ENCODE assay signal across 2 cellular contexts in genomic region chr1:201060586-201060985, GRCh38.
TF ChIP-seq lines count a peak whose summit lies in the region.

No MANE protein-coding gene starts in this region.

TF ChIP-seq in HCT116, 20 proteins besides CTCF, POLR2A, EP300 and RAD21:
- TF ChIP-seq SIN3A (IDR thresholded peaks at IDR 0.05; ENCODE audit: low read depth) (no peak), TCF7L2 (IDR thresholded peaks at IDR 0.05; ENCODE audit: borderline replicate concordance, extremely low read depth, insufficient read depth, insufficient read length) (no peak), POLR2AphosphoS5 (IDR thresholded peaks at IDR 0.05; ENCODE audit: low read depth, low read length) (no peak), SP1 (IDR thresholded peaks at IDR 0.05; ENCODE audit: low read depth) (no peak), FOSL1 (IDR thresholded peaks at IDR 0.05; ENCODE audit: low read depth) (no peak), ZNF274 (IDR thresholded peaks at IDR 0.05; ENCODE audit: low read depth, low read length) (no peak), EZH2 (IDR thresholded peaks at IDR 0.05) (no peak), EZH2phosphoT487 (IDR thresholded peaks at IDR 0.05; ENCODE audit: borderline replicate concordance) (no peak), SRF (IDR thresholded peaks at IDR 0.05; ENCODE audit: low read depth) (no peak)
TF ChIP-seq in HCT116: peak in this region for 0.

TF ChIP-seq in H1, 55 proteins besides CTCF, POLR2A, EP300 and RAD21:
- TF ChIP-seq KDM4A (IDR thresholded peaks at IDR 0.05; ENCODE audit: low read depth, low read length, severe bottlenecking) (no peak), ATF2 (IDR thresholded peaks at IDR 0.05; ENCODE audit: low read length) (no peak), JUND (IDR thresholded peaks at IDR 0.05; ENCODE audit: low read length) (no peak), YY1 (IDR thresholded peaks at IDR 0.05; ENCODE audit: low read depth, low read length) (no peak), E2F6 (IDR thresholded peaks at IDR 0.05) (no peak), RFX5 (IDR thresholded peaks at IDR 0.05; ENCODE audit: borderline replicate concordance, low read depth, low read length) (no peak)
